Comparison of ENCODE assay signal across 18 cellular contexts in genomic region chr12:132362966-132363660, GRCh38. TPM values are rescaled to one million over a fixed set of nuclear protein-coding genes. Genes with fewer than 3 reads are reported as not detected.
"Had no signal": no experiment of that assay in that cellular context is flagged by ENCODE, and none has a peak within 500 bp of the region (broad histone marks: within the 10 kb centered on the region; RNA-seq: fewer than 3 reads in every experiment).

No MANE protein-coding gene starts in this region.

- H3K4me3 Mint-ChIP-seq: activated naive CD8-positive, alpha-beta T cell treated with anti-CD3 and anti-CD28 coated beads for 36 hours; central memory CD8-positive, alpha-beta T cell; naive B cell had no signal

- H3K9me3 ChIP-seq: transverse colon had no signal

- H3K4me1 ChIP-seq: transverse colon had no signal

- H3K27me3 ChIP-seq: transverse colon had no signal

- H3K9me3 Mint-ChIP-seq: central memory CD8-positive, alpha-beta T cell had no signal

- H3K4me1 Mint-ChIP-seq: activated naive CD8-positive, alpha-beta T cell treated with anti-CD3 and anti-CD28 coated beads for 36 hours; central memory CD8-positive, alpha-beta T cell; naive B cell had no signal

- H3K4me3 ChIP-seq: skin epidermis, transverse colon had no signal

- H3K36me3 Mint-ChIP-seq: activated naive CD8-positive, alpha-beta T cell treated with anti-CD3 and anti-CD28 coated beads for 36 hours; brain; naive B cell had no signal

- H3K27ac ChIP-seq: skin epidermis, transverse colon had no signal

- H3K27me3 Mint-ChIP-seq: activated naive CD8-positive, alpha-beta T cell treated with anti-CD3 and anti-CD28 coated beads for 36 hours; naive B cell had no signal

- H3K36me3 ChIP-seq: transverse colon had no signal

- DNase-seq: activated CD4-positive, alpha-beta T cell treated with anti-CD3 and anti-CD28 coated beads, Interleukin-2, amount 50 U/mL, for 1 hour; activated CD8-positive, alpha-beta memory T cell treated with anti-CD3 and anti-CD28 coated beads for 24 hours; activated gamma-delta T cell treated with Interleukin-2 at 50 U/mL for 16 hours; activated naive CD8-positive, alpha-beta T cell treated with anti-CD3 and anti-CD28 coated beads for 36 hours; amygdala; cortex of kidney; effector CD4-positive, alpha-beta T cell; foreskin melanocyte; naive B cell; stimulated activated CD4-positive, alpha-beta T cell treated with anti-CD3 and anti-CD28 coated beads, Interleukin-4, amount 100 ng/mL, for 4 hours; stimulated activated CD8-positive, alpha-beta memory T cell treated with anti-CD3 and anti-CD28 coated beads, Interleukin-4, amount 100 ng/mL, for 48 hours; stimulated activated naive CD8-positive, alpha-beta T cell treated with anti-CD3 and anti-CD28 coated beads, Interleukin-15, Interleukin-2, amounts not matched to agents 100 U/mL and 50 U/mL, for 24 hours; T-helper 2 cell; transverse colon had no signal

- FAIRE-seq: TTC549 had no signal

- ATAC-seq: stimulated activated naive CD8-positive, alpha-beta T cell treated with anti-CD3 and anti-CD28 coated beads, Interleukin-15, Interleukin-2, amounts not matched to agents 100 U/mL and 50 U/mL, for 24 hours had no signal

- H3K27ac Mint-ChIP-seq: activated naive CD8-positive, alpha-beta T cell treated with anti-CD3 and anti-CD28 coated beads for 36 hours; naive B cell had no signal

RNA-seq across cellular contexts. Expression of gene GALNT9, which starts 33.7 kb away (rescaled TPM):
- total RNA-seq: activated naive CD8-positive, alpha-beta T cell treated with anti-CD3 and anti-CD28 coated beads for 36 hours had no signal
